ENCODE assay signal across 9 cellular contexts in genomic region chr3:149473314-149473990, GRCh38. TPM values are rescaled to one million over a fixed set of nuclear protein-coding genes. Genes with fewer than 3 reads are reported as not detected.
DNase-seq lines count a peak whose midpoint lies in the region; ATAC-seq and TF ChIP-seq lines count a peak whose summit lies in the region.
"Had no signal": no experiment of that assay in that cellular context is flagged by ENCODE, and none has a peak within 500 bp of the region (broad histone marks: within the 10 kb centered on the region; RNA-seq: fewer than 3 reads in every experiment).

No MANE protein-coding gene starts in this region.

- H3K9ac ChIP-seq in PC-3 (ENCODE audit: low read length): peak overlapping the region; percentile 30

- H3K9me2 ChIP-seq in GM23338 (ENCODE audit: insufficient read depth) (peaks cover 3% of the 10 kb centered on the region; the same call in 1 of the 2 replicates), PC-3 (replicated peaks; ENCODE audit: low read length) (no peaks in the 10 kb centered on the region)

- H3K27ac ChIP-seq in GM23338 (ENCODE audit: low read depth) (no peak overlapping the region), PC-3 (ENCODE audit: low read length) (peak overlapping the region; percentile 86)

- H3K4me3 ChIP-seq in GM23338 (no peak overlapping the region), PC-3 (ENCODE audit: low read length) (peak overlapping the region; percentile 6; the same call in 1 of the 2 replicates), fibroblast of mammary gland (ENCODE audit: control insufficient read depth, low read depth, low read length) (no peak overlapping the region), skeletal muscle cell (ENCODE audit: low read depth, low read length) (no peak overlapping the region)

- no peaks in the 10 kb centered on the region for H3K27me3 ChIP-seq in GM23338 (ENCODE audit: insufficient read depth)
- H3K27me3 ChIP-seq in PC-3 (ENCODE audit: low read length): no peaks in the 10 kb centered on the region

- H3K4me1 Mint-ChIP-seq in GM23338: peaks cover 23% of the 10 kb centered on the region

- no peak overlapping the region for H3K4me3 Mint-ChIP-seq in GM23338

- ATAC-seq in GM23338 (no peak), PC-3 (peak; percentile 97)

- intact Hi-C loops in PC-3 (cut with micrococcal nuclease): loop anchor here (1.0 kb wide), 1 partner anchor 72 kb away; no protein-coding TSS in a partner anchor

- DNase-seq in GM23338 (ENCODE audit: low spot score) (peak; percentile 32), PC-3 (peak; percentile 99), fibroblast of mammary gland (ENCODE audit: low read depth) (peak; percentile 71), skeletal muscle cell (ENCODE audit: low read depth) (peak; percentile 66), putamen (ENCODE audit: low spot score) (no peak), KG1 (lab: John Stamatoyannopoulos, UW) (no peak)
- DNase-seq in activated CD4-positive, alpha-beta T cell treated with anti-CD3 and anti-CD28 coated beads for 48 hours: no peak
- DNase-seq in activated T-cell treated with anti-CD3 and anti-CD28 coated beads, Interleukin-2, amount 50 U/mL, for 1 hour: no peak

- BruUV-seq in PC-3 (replicated peaks; lab: Mats Ljungman, UMichigan): no TSS peak

- H4K20me1 ChIP-seq in GM23338 (replicated peaks; ENCODE audit: insufficient read depth): no peaks in the 10 kb centered on the region
- H4K20me1 ChIP-seq in PC-3 (ENCODE audit: low read length): no peaks in the 10 kb centered on the region

- no peaks in the 10 kb centered on the region for H3K36me3 Mint-ChIP-seq in GM23338 (ENCODE audit: low read depth)

- H3K36me3 ChIP-seq in GM23338 (ENCODE audit: insufficient read depth): no peaks in the 10 kb centered on the region
- no peaks in the 10 kb centered on the region for H3K36me3 ChIP-seq in PC-3 (ENCODE audit: low read depth, low read length)

- H3K9me3 Mint-ChIP-seq in GM23338: no peaks in the 10 kb centered on the region

- H3K27me3 Mint-ChIP-seq in GM23338 (ENCODE audit: insufficient read depth, low read depth, poor library complexity): no peaks in the 10 kb centered on the region

- no peaks in the 10 kb centered on the region for H3K9me3 ChIP-seq in PC-3 (ENCODE audit: low read length)

- H3K27ac Mint-ChIP-seq in GM23338: no peak overlapping the region

- H2AFZ ChIP-seq in GM23338: no peak overlapping the region
- H2AFZ ChIP-seq in PC-3 (ENCODE audit: low read length): no peak overlapping the region

- CTCF ChIA-PET in PC-3 (lab: Charles Lee): interaction anchor here (0.5 to 0.7 kb wide), 3 partner anchors 107 to 175 kb away, joined by 3 read pairs; no protein-coding TSS in a partner anchor

- TF ChIP-seq CTCF in GM23338 (conservative IDR thresholded peaks at IDR 0.05; ENCODE audit: low read depth in 2 of 2) (no peak), PC-3 (conservative IDR thresholded peaks at IDR 0.05; ENCODE audit: low read depth, low read length) (no peak), fibroblast of mammary gland (conservative IDR thresholded peaks at IDR 0.05; ENCODE audit: control insufficient read depth, insufficient read depth, low read depth, low read length) (no peak)

- H3K79me2 ChIP-seq in GM23338 (replicated peaks; ENCODE audit: insufficient read depth): no peaks in the 10 kb centered on the region
- no peaks in the 10 kb centered on the region for H3K79me2 ChIP-seq in PC-3 (ENCODE audit: low read length)

- peaks cover 13% of the 10 kb centered on the region for H3K4me1 ChIP-seq in GM23338 (ENCODE audit: insufficient read depth)
- H3K4me1 ChIP-seq in PC-3 (ENCODE audit: insufficient read depth, low read length): peaks cover 40% of the 10 kb centered on the region

- no peak overlapping the region for H3K4me2 ChIP-seq in GM23338
- H3K4me2 ChIP-seq in PC-3 (ENCODE audit: low read length): peak overlapping the region; percentile 69

- H3F3A ChIP-seq in GM23338 (replicated peaks; ENCODE audit: low read depth) (no peaks in the 10 kb centered on the region), PC-3 (ENCODE audit: low read length, unreplicated experiment) (peaks cover 6% of the 10 kb centered on the region)

- POLR2A ChIA-PET in PC-3 (lab: Charles Lee; ENCODE audit: unreplicated experiment): interaction anchor here (0.5 to 1.5 kb wide), 5 partner anchors 25 to 198 kb away, joined by 3 to 5 read pairs (median 3); partner anchors contain the start of gene TM4SF1

TF ChIP-seq in GM23338, 12 proteins besides CTCF, POLR2A, EP300 and RAD21:
- TF ChIP-seq EZH2 (IDR thresholded peaks at IDR 0.05; ENCODE audit: low read depth, unreplicated experiment) (no peak), JUNB (IDR thresholded peaks at IDR 0.05; ENCODE audit: unreplicated experiment) (no peak), ZNF462 (CRISPR knock-in tag; IDR thresholded peaks at IDR 0.05) (no peak), POLR2AphosphoS5 (IDR thresholded peaks at IDR 0.05; ENCODE audit: low read depth) (no peak), ZNF114 (CRISPR knock-in tag; IDR thresholded peaks at IDR 0.05) (no peak), EZH2phosphoT487 (IDR thresholded peaks at IDR 0.05; ENCODE audit: unreplicated experiment) (no peak), CREB1 (CRISPR knock-in tag; IDR thresholded peaks at IDR 0.05; ENCODE audit: low read depth) (no peak), ETS1 (IDR thresholded peaks at IDR 0.05) (no peak), ZNF331 (CRISPR knock-in tag; IDR thresholded peaks at IDR 0.05; ENCODE audit: low read depth) (no peak), NANOG (IDR thresholded peaks at IDR 0.05; ENCODE audit: borderline replicate concordance) (no peak)

RNA-seq across cellular contexts. Expression of gene TM4SF4, which starts 1.0 kb away (rescaled TPM):
- total RNA-seq in GM23338 (2014; rRNA removed; shearing (Covaris generic)): not detected in 2 replicates
- not detected in 2 replicates for polyA plus RNA-seq in GM23338 (2016; fragmentation: Nextera tagmentation; extraction: Ambion mirVana)
- total RNA-seq in PC-3 (2014; rRNA removed): 0.23 and 0.40 TPM in 2 replicates
- total RNA-seq: glomerular endothelial cell had no signal

Comparison
In these comparisons a context has a peak if more than half of its experiments do, and no peak if none do; other contexts are left out.
1. DNase-seq: peak in GM23338 (single experiment), PC-3 (single experiment), fibroblast of mammary gland (single experiment) and skeletal muscle cell (single experiment); none in activated CD4-positive, alpha-beta T cell treated with anti-CD3 and anti-CD28 coated beads for 48 hours (single experiment), putamen (single experiment), KG1 (single experiment) and activated T-cell treated with anti-CD3 and anti-CD28 coated beads, Interleukin-2, amount 50 U/mL, for 1 hour (single experiment).